In genomic region chr9:445033-445432, GRCh38 we compare ENCODE assay signal across 1 cellular context.
TF ChIP-seq lines count a peak whose summit lies in the region.

No MANE protein-coding gene starts in this region.

TF ChIP-seq in GM23338, 12 proteins besides CTCF, POLR2A, EP300 and RAD21 (continued from another document):
- no peak for TF ChIP-seq ZNF462 (CRISPR knock-in tag; IDR thresholded peaks at IDR 0.05)
